In genomic region chr4:41209187-41209586, GRCh38 we compare ENCODE assay signal across 15 cellular contexts. TPM values are rescaled to one million over a fixed set of nuclear protein-coding genes. Genes with fewer than 3 reads are reported as not detected.
A peak's percentile ranks its signal among the peaks of the same experiment; 100 is the strongest.
DNase-seq lines count a peak whose midpoint lies in the region; ATAC-seq and TF ChIP-seq lines count a peak whose summit lies in the region.
"Had no signal": no experiment of that assay in that cellular context is flagged by ENCODE, and none has a peak within 500 bp of the region (broad histone marks: within the 10 kb centered on the region; RNA-seq: fewer than 3 reads in every experiment).

No MANE protein-coding gene starts in this region.

- H3K27me3 ChIP-seq in ACC112 (ENCODE audit: insufficient read depth, low read length) (no peaks in the 10 kb centered on the region), mucosa of rectum (ENCODE audit: control insufficient read depth in 2 of 2, insufficient read depth in 2 of 2, low read length in 2 of 2) (no peaks in the 10 kb centered on the region), prostate gland (replicated peaks; ENCODE audit: insufficient read depth) (no peaks in the 10 kb centered on the region)
- H3K27me3 ChIP-seq: esophagus muscularis mucosa, ovary, testis had no signal

- H3K9me3 ChIP-seq in mucosa of rectum (ENCODE audit: control insufficient read depth in 2 of 2, low read length in 2 of 2): no peaks in the 10 kb centered on the region
- H3K9me3 ChIP-seq in prostate gland: no peaks in the 10 kb centered on the region
- H3K9me3 ChIP-seq: esophagus muscularis mucosa, ovary, testis had no signal

- ATAC-seq in GM18519 (IDR thresholded peaks at IDR 0.05; ENCODE audit: low FRiP score, unreplicated experiment) (no peak), HG03520 (IDR thresholded peaks at IDR 0.05; ENCODE audit: unreplicated experiment) (no peak)

- no peak overlapping the region for H3K4me3 Mint-ChIP-seq in chondrocyte (ENCODE audit: unreplicated experiment)
- H3K4me3 Mint-ChIP-seq: activated naive CD8-positive, alpha-beta T cell treated with anti-CD3 and anti-CD28 coated beads for 36 hours; memory B cell; T-helper 1 cell treated with Interleukin-12 subunit alpha and Interleukin-12 subunit beta and Interleukin-4 antibody, amounts not matched to agents 30 μg/mL and 1 μg/mL, for 36 hours had no signal

- peak overlapping the region; percentile 92 for H3K27ac Mint-ChIP-seq in chondrocyte (ENCODE audit: unreplicated experiment)
- H3K27ac Mint-ChIP-seq: activated naive CD8-positive, alpha-beta T cell treated with anti-CD3 and anti-CD28 coated beads for 36 hours; memory B cell; T-helper 1 cell treated with Interleukin-12 subunit alpha and Interleukin-12 subunit beta and Interleukin-4 antibody, amounts not matched to agents 30 μg/mL and 1 μg/mL, for 36 hours had no signal

- H3K36me3 ChIP-seq in ACC112 (ENCODE audit: insufficient read depth, low read length): no peaks in the 10 kb centered on the region
- no peaks in the 10 kb centered on the region for H3K36me3 ChIP-seq in mucosa of rectum (ENCODE audit: control insufficient read depth in 2 of 2, insufficient read depth in 2 of 2, low read length in 2 of 2)
- H3K36me3 ChIP-seq in prostate gland: no peaks in the 10 kb centered on the region
- H3K36me3 ChIP-seq: esophagus muscularis mucosa, ovary had no signal

- no peak overlapping the region for H3K4me3 ChIP-seq in ACC112 (ENCODE audit: low read depth, low read length)
- H3K4me3 ChIP-seq in mucosa of rectum (ENCODE audit: low read length in 2 of 2): peak overlapping the region; percentile 45 to 70
- no peak overlapping the region for H3K4me3 ChIP-seq in prostate gland
- H3K4me3 ChIP-seq: esophagus muscularis mucosa, ovary, testis had no signal

- intact Hi-C loops in prostate gland (cut with DNase I): loop anchor here (5.0 kb wide), 1 partner anchor 37 kb away; no protein-coding TSS in a partner anchor

- H3K36me3 Mint-ChIP-seq in chondrocyte (ENCODE audit: low read depth): peaks cover 1% of the 10 kb centered on the region
- H3K36me3 Mint-ChIP-seq: activated naive CD8-positive, alpha-beta T cell treated with anti-CD3 and anti-CD28 coated beads for 36 hours; memory B cell had no signal

- 74% methylated on average over 5 of the region's 5 CpGs for WGBS in prostate gland

- H3K79me2 ChIP-seq in ACC112 (ENCODE audit: control insufficient read depth, insufficient read depth, low read length, unreplicated experiment): peaks cover 96% of the 10 kb centered on the region

- peaks cover 82% of the 10 kb centered on the region for H3K4me1 Mint-ChIP-seq in chondrocyte (ENCODE audit: low read depth)

- H3K27me3 Mint-ChIP-seq in chondrocyte (ENCODE audit: low read depth): no peaks in the 10 kb centered on the region

- no peaks in the 10 kb centered on the region for H3K9me3 Mint-ChIP-seq in chondrocyte (ENCODE audit: low read depth)
- H3K9me3 Mint-ChIP-seq: activated naive CD8-positive, alpha-beta T cell treated with anti-CD3 and anti-CD28 coated beads for 36 hours; memory B cell; T-helper 1 cell treated with Interleukin-12 subunit alpha and Interleukin-12 subunit beta and Interleukin-4 antibody, amounts not matched to agents 30 μg/mL and 1 μg/mL, for 36 hours had no signal

- DNase-seq in M059J (ENCODE audit: low read depth) (peak; percentile 47), chondrocyte (ENCODE audit: low spot score) (no peak), prostate gland (ENCODE audit: low spot score) (no peak), NCI-H187 treated with DMSO at 0.1 percent for 48 hours (lab: John Stamatoyannopoulos, UW) (no peak)
- DNase-seq: activated naive CD8-positive, alpha-beta T cell treated with anti-CD3 and anti-CD28 coated beads for 36 hours; NCI-H2227 treated with DMSO at 0.1 percent for 48 hours; ovary; testis had no signal

- H3K27ac ChIP-seq in ACC112 (ENCODE audit: low read depth, low read length) (peak overlapping the region; percentile 31), mucosa of rectum (ENCODE audit: low read depth in 2 of 2, low read length in 2 of 2) (peak overlapping the region in 1 of 2 donors; percentile 69), prostate gland (no peak overlapping the region)
- H3K27ac ChIP-seq: esophagus muscularis mucosa, ovary, testis had no signal

- no peak overlapping the region for H2AFZ ChIP-seq in ACC112 (ENCODE audit: low read length, unreplicated experiment)

- TF ChIP-seq CTCF in chondrocyte (IDR thresholded peaks at IDR 0.05) (no peak), prostate gland (IDR thresholded peaks at IDR 0.05) (no peak)

- no peak overlapping the region for H3K9ac ChIP-seq in mucosa of rectum (ENCODE audit: low read depth in 1 of 2, low read length in 2 of 2)

- no peak for TF ChIP-seq POLR2A in prostate gland (IDR thresholded peaks at IDR 0.05)

- H3K4me1 ChIP-seq in ACC112 (ENCODE audit: control insufficient read depth, insufficient read depth, low read length, unreplicated experiment) (peaks cover 63% of the 10 kb centered on the region), mucosa of rectum (ENCODE audit: control insufficient read depth in 2 of 2, insufficient read depth in 2 of 2, low read length in 2 of 2) (peaks cover 9 to 16% of the 10 kb centered on the region in 2 donors), prostate gland (replicated peaks) (no peaks in the 10 kb centered on the region)
- H3K4me1 ChIP-seq: testis had no signal

RNA-seq across cellular contexts. Expression of gene APBB2, which starts 5.2 kb away (rescaled TPM):
- total RNA-seq in M059J (2014; rRNA removed; shearing (Covaris generic)): 44.7 and 81.9 TPM in 2 replicates
- total RNA-seq in chondrocyte (111 to 192 TPM (median 119 TPM) in 3 replicates), prostate gland (10 to 100 TPM; 17.4 to 56.6 TPM)

RNA-seq across cellular contexts. Expression of gene UCHL1, which starts 47.5 kb away (rescaled TPM):
- 1,483 and 1,510 TPM in 2 replicates for total RNA-seq in M059J (2014; rRNA removed; shearing (Covaris generic))
- total RNA-seq in chondrocyte (771 to 856 TPM (median 807 TPM) in 3 replicates), prostate gland (10 to 100 TPM; 11.6 to 61.5 TPM)

Comparison
In these comparisons a context has a peak if more than half of its experiments do, and no peak if none do; other contexts are left out.
1. H3K4me3 ChIP-seq: peak in mucosa of rectum (2 of 2); none in ACC112 (single experiment) and prostate gland (0 of 2).
2. RNA of gene UCHL1, which starts 47.5 kb away (total RNA-seq): 1,483 to 1,510 TPM in M059J and 771 to 856 TPM in chondrocyte; 11.6 to 61.5 TPM in prostate gland; every median in the first group is over 10 times any median in the second.